In genomic region chr16:28910046-28911031, GRCh38 we compare ENCODE assay signal across 1 cellular context.
TF ChIP-seq lines count a peak whose summit lies in the region.

No MANE protein-coding gene starts in this region.

TF ChIP-seq in HEK293, 187 proteins besides CTCF, POLR2A, EP300 and RAD21 (continued from another document):
- TF ChIP-seq INSM2 (tag by site-specific recombination; IDR thresholded peaks at IDR 0.05) (peak; percentile 44; the same call in 1 of the 2 replicates), ZNF391 (tag by site-specific recombination; IDR thresholded peaks at IDR 0.05; ENCODE audit: borderline replicate concordance, low read depth) (no peak), ZNF16 (tag by site-specific recombination; IDR thresholded peaks at IDR 0.05; ENCODE audit: low read depth) (no peak), ZSCAN30 (tag by site-specific recombination; IDR thresholded peaks at IDR 0.05) (no peak), ZNF664 (tag by site-specific recombination; IDR thresholded peaks at IDR 0.05) (no peak), HIC1 (tag by site-specific recombination; IDR thresholded peaks at IDR 0.05) (peak; percentile 66), ZBTB17 (tag by site-specific recombination; IDR thresholded peaks at IDR 0.05) (peak; percentile 52; the same call in 1 of the 2 replicates), ZNF37A (tag by site-specific recombination; IDR thresholded peaks at IDR 0.05) (no peak), ZNF362 (tag by site-specific recombination; IDR thresholded peaks at IDR 0.05) (0 out of 2 replicates have a peak, but pooled peaks have one; percentile 21), ZNF280C (tag by site-specific recombination; IDR thresholded peaks at IDR 0.05) (no peak), ZNF707 (tag by site-specific recombination; IDR thresholded peaks at IDR 0.05) (no peak), ZNF629 (tag by site-specific recombination; IDR thresholded peaks at IDR 0.05) (peak; percentile 79), ZNF350 (tag by site-specific recombination; IDR thresholded peaks at IDR 0.05) (no peak), ZNF10 (tag by site-specific recombination; IDR thresholded peaks at IDR 0.05) (no peak), ZNF335 (tag by site-specific recombination; conservative IDR thresholded peaks at IDR 0.05) (peak; percentile 85), TCF7L2 (IDR thresholded peaks at IDR 0.05; ENCODE audit: borderline replicate concordance, low read depth, low read length) (no peak), ZNF23 (tag by site-specific recombination; IDR thresholded peaks at IDR 0.05; ENCODE audit: borderline replicate concordance) (no peak), MEIS1 (CRISPR knock-in tag; IDR thresholded peaks at IDR 0.05; ENCODE audit: borderline replicate concordance) (no peak), GLIS1 (tag by site-specific recombination; IDR thresholded peaks at IDR 0.05) (peak; percentile 40), ZNF184 (tag by site-specific recombination; IDR thresholded peaks at IDR 0.05) (peak; percentile 15; the same call in 1 of the 2 replicates), ZNF2 (tag by site-specific recombination; IDR thresholded peaks at IDR 0.05) (0 out of 2 replicates have a peak, but pooled peaks have one; percentile 23), ZNF621 (tag by site-specific recombination; IDR thresholded peaks at IDR 0.05) (no peak), ZNF530 (tag by site-specific recombination; IDR thresholded peaks at IDR 0.05; ENCODE audit: low read depth) (no peak), ZNF366 (tag by site-specific recombination; conservative IDR thresholded peaks at IDR 0.05) (0 out of 2 replicates have a peak, but pooled peaks have one; percentile 15), ZNF658 (tag by site-specific recombination; IDR thresholded peaks at IDR 0.05) (no peak), ZNF660 (tag by site-specific recombination; IDR thresholded peaks at IDR 0.05) (peak; percentile 34; the same call in 1 of the 2 replicates), ZNF394 (tag by site-specific recombination; IDR thresholded peaks at IDR 0.05; ENCODE audit: borderline replicate concordance) (peak; percentile 65; the same call in 1 of the 2 replicates), ZBTB48 (tag by site-specific recombination; IDR thresholded peaks at IDR 0.05) (no peak), ZNF701 (tag by site-specific recombination; IDR thresholded peaks at IDR 0.05) (no peak), EGR2 (tag by site-specific recombination; IDR thresholded peaks at IDR 0.05; ENCODE audit: low read depth) (peak; percentile 38; the same call in 1 of the 2 replicates), ZNF747 (tag by site-specific recombination; IDR thresholded peaks at IDR 0.05) (no peak), SP7 (tag by site-specific recombination; IDR thresholded peaks at IDR 0.05) (peak; percentile 78), KLF17 (tag by site-specific recombination; IDR thresholded peaks at IDR 0.05) (0 out of 2 replicates have a peak, but pooled peaks have one; percentile 33), ZNF324 (tag by site-specific recombination; IDR thresholded peaks at IDR 0.05) (0 out of 2 replicates have a peak, but pooled peaks have one; percentile 33), HOXC10 (CRISPR knock-in tag; IDR thresholded peaks at IDR 0.05) (no peak), ZNF114 (tag by site-specific recombination; IDR thresholded peaks at IDR 0.05) (no peak), BCL11A (tag by site-specific recombination; IDR thresholded peaks at IDR 0.05; ENCODE audit: low read depth) (peak; percentile 57; the same call in 1 of the 2 replicates), ZNF302 (tag by site-specific recombination; IDR thresholded peaks at IDR 0.05; ENCODE audit: low read depth) (no peak), SALL2 (tag by site-specific recombination; IDR thresholded peaks at IDR 0.05; ENCODE audit: borderline replicate concordance) (no peak), ZNF654 (tag by site-specific recombination; IDR thresholded peaks at IDR 0.05; ENCODE audit: low read depth) (no peak; the same call in 1 of the 2 replicates), ZEB2 (tag by site-specific recombination; IDR thresholded peaks at IDR 0.05) (no peak; the same call in 1 of the 2 replicates)
- TF ChIP-seq, protein P1, sequence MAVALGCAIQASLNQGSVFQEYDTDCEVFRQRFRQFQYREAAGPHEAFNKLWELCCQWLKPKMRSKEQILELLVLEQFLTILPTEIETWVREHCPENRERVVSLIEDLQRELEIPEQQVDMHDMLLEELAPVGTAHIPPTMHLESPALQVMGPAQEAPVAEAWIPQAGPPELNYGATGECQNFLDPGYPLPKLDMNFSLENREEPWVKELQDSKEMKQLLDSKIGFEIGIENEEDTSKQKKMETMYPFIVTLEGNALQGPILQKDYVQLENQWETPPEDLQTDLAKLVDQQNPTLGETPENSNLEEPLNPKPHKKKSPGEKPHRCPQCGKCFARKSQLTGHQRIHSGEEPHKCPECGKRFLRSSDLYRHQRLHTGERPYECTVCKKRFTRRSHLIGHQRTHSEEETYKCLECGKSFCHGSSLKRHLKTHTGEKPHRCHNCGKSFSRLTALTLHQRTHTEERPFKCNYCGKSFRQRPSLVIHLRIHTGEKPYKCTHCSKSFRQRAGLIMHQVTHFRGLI (tag by site-specific recombination; IDR thresholded peaks at IDR 0.05) = peak; percentile 13; the same call in 1 of the 2 replicates
- TF ChIP-seq, protein P2, sequence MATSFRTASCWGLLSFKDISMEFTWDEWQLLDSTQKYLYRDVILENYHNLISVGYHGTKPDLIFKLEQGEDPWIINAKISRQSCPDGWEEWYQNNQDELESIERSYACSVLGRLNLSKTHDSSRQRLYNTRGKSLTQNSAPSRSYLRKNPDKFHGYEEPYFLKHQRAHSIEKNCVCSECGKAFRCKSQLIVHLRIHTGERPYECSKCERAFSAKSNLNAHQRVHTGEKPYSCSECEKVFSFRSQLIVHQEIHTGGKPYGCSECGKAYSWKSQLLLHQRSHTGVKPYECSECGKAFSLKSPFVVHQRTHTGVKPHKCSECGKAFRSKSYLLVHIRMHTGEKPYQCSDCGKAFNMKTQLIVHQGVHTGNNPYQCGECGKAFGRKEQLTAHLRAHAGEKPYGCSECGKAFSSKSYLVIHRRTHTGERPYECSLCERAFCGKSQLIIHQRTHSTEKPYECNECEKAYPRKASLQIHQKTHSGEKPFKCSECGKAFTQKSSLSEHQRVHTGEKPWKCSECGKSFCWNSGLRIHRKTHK (tag by site-specific recombination; IDR thresholded peaks at IDR 0.05) = no peak
- TF ChIP-seq, protein P3, sequence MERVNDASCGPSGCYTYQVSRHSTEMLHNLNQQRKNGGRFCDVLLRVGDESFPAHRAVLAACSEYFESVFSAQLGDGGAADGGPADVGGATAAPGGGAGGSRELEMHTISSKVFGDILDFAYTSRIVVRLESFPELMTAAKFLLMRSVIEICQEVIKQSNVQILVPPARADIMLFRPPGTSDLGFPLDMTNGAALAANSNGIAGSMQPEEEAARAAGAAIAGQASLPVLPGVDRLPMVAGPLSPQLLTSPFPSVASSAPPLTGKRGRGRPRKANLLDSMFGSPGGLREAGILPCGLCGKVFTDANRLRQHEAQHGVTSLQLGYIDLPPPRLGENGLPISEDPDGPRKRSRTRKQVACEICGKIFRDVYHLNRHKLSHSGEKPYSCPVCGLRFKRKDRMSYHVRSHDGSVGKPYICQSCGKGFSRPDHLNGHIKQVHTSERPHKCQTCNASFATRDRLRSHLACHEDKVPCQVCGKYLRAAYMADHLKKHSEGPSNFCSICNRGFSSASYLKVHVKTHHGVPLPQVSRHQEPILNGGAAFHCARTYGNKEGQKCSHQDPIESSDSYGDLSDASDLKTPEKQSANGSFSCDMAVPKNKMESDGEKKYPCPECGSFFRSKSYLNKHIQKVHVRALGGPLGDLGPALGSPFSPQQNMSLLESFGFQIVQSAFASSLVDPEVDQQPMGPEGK (tag by site-specific recombination; IDR thresholded peaks at IDR 0.05) = peak; percentile 39
